Comparison of ENCODE assay signal across 28 cellular contexts in the genomic region with DNA sequence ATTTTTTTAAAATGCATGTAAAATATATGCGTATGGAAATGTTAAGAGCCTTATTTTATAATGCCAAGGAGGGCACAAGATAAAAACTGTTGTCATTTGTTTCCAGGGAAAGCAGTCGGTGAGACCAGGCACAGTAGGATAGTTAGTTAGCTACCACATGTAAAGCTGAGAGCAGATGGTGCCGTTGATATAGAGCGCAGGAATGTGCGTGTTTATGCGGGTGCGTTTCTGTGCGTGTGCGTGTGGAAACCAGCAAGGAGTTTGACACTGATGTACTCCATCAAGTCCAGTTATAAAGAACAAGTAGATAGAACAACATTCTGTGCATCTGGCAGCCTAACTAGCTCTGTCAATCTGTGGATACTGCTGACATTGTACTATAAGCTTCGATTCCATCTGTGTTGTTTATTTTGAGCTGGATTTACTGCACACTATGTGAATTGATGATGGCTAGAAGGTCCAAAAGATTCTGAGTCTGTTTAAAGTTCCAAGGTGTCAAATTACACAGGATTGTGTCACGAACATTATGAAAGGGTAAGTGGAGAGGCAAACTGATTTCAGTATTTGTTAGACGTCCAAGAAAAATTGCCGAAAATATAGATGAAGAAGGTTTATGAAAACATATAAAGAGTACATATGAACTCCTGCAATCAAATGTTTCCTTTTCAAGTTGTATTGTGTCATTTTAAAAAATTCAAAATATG.
DNase-seq lines count a peak whose midpoint lies in the region; ATAC-seq lines count a peak whose summit lies in the region.
"Had no signal": no experiment of that assay in that cellular context is flagged by ENCODE, and none has a peak within 500 bp of the region (broad histone marks: within the 10 kb centered on the region; RNA-seq: fewer than 3 reads in every experiment).

No MANE protein-coding gene starts in this region.

- no peaks in the 10 kb centered on the region for H3K36me3 ChIP-seq in adipocyte (ENCODE audit: control insufficient read depth, insufficient read depth, low read length, severe bottlenecking)
- H3K36me3 ChIP-seq: brain microvascular endothelial cell, colonic mucosa, esophagus squamous epithelium, HAP-1, heart left ventricle, SJCRH30, suprapubic skin had no signal

- no peak overlapping the region for H3K9ac ChIP-seq in adipocyte (ENCODE audit: low read length)

- ATAC-seq in HG03039 (IDR thresholded peaks at IDR 0.05; ENCODE audit: unreplicated experiment), result no peak
- no peak for ATAC-seq in HG02884 (IDR thresholded peaks at IDR 0.05; ENCODE audit: unreplicated experiment)
- no peak for ATAC-seq in HG03175 (IDR thresholded peaks at IDR 0.05; ENCODE audit: unreplicated experiment)
- ATAC-seq: A549; activated CD8-positive, alpha-beta T cell treated with anti-CD3 and anti-CD28 coated beads for 36 hours; heart left ventricle; HepG2; sciatic nerve; T-cell had no signal

- peak overlapping the region; percentile 37 for H3K4me3 ChIP-seq in adipocyte (ENCODE audit: low read length)
- H3K4me3 ChIP-seq: A549, colonic mucosa, esophagus squamous epithelium, HAP-1, heart left ventricle, SJCRH30, suprapubic skin had no signal

- H3K27me3 ChIP-seq in adipocyte (replicated peaks; ENCODE audit: control insufficient read depth, insufficient read depth, low read length), result no peaks in the 10 kb centered on the region
- H3K27me3 ChIP-seq: brain microvascular endothelial cell, colonic mucosa, esophagus squamous epithelium, heart left ventricle, SJCRH30, suprapubic skin had no signal

- peak; percentile 6 for DNase-seq in NCI-H82 (lab: John Stamatoyannopoulos, UW)
- DNase-seq in NCI-H82 treated with DMSO at 0.1 percent for 48 hours (lab: John Stamatoyannopoulos, UW; ENCODE audit: unreplicated experiment), result no peak
- peak; percentile 67 for DNase-seq in adipocyte (ENCODE audit: low read depth)
- peak; percentile 74 for DNase-seq in fibroblast of peridontal ligament (ENCODE audit: extremely low read depth)
- peak; percentile 48 for DNase-seq in superior temporal gyrus (ENCODE audit: extremely low spot score)
- DNase-seq: activated CD4-positive, CD25-positive, alpha-beta regulatory T cell treated with anti-CD3 and anti-CD28 coated beads, Interleukin-2, amount 50 U/mL, for 72 hours; activated CD8-positive, alpha-beta T cell treated with anti-CD3 and anti-CD28 coated beads for 36 hours; activated effector memory CD4-positive, alpha-beta T cell treated with anti-CD3 and anti-CD28 coated beads, Interleukin-2, amount 50 U/mL, for 16 hours; activated naive CD8-positive, alpha-beta T cell treated with anti-CD3 and anti-CD28 coated beads, Interleukin-2, amount 10 ng/mL, durations not matched to agents 7 days and 5 days; activated T-cell treated with anti-CD3 and anti-CD28 coated beads for 4 hours; brain microvascular endothelial cell; C1 segment of cervical spinal cord; Caco-2; colonic mucosa; EL; esophagus squamous epithelium; heart left ventricle; NCI-H2029; SJCRH30; T-cell had no signal

- H3K9me3 ChIP-seq in adipocyte (ENCODE audit: control insufficient read depth, low read length), result no peaks in the 10 kb centered on the region
- H3K9me3 ChIP-seq: A549, Caco-2, colonic mucosa, esophagus squamous epithelium, HAP-1, heart left ventricle, suprapubic skin had no signal

- peaks cover 8% of the 10 kb centered on the region for H3K4me1 ChIP-seq in adipocyte (ENCODE audit: control insufficient read depth, insufficient read depth, low read length)
- H3K4me1 ChIP-seq: A549, Caco-2, esophagus squamous epithelium, heart left ventricle, SJCRH30 had no signal
